In the genomic region with DNA sequence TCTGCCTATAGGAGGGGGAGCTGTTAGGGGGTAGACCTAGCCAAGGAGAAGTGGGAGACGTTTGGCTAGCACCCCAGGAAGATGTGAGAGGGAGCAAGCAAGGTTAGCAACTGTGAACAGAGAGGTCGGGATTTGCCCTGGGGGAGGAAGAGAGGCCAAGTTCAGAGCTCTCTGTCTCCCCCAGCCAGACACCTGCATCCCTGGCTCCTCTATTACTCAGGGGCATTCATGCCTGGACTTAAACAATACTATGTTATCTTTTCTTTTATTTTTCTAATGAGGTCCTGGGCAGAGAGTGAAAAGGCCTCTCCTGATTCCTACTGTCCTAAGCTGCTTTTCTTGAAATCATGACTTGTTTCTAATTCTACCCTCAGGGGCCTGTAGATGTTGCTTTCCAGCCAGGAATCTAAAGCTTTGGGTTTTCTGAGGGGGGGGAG, we compare ENCODE assay signal across 8 cellular contexts. TPM values are rescaled to one million over a fixed set of nuclear protein-coding genes. Genes with fewer than 3 reads are reported as not detected.
DNase-seq lines count a peak whose midpoint lies in the region; ATAC-seq and TF ChIP-seq lines count a peak whose summit lies in the region.

No MANE protein-coding gene starts in this region.

- peak overlapping the region; percentile 83 to 100 (median 98) for H3K27ac Mint-ChIP-seq in CD8-positive, alpha-beta memory T cell

- peaks cover 46% of the 10 kb centered on the region for H3K36me3 ChIP-seq in CD8-positive, alpha-beta memory T cell (ENCODE audit: insufficient read depth, low read length)
- H3K36me3 ChIP-seq in parathyroid adenoma (ENCODE audit: control insufficient read depth, insufficient read depth, low read length), result no peaks in the 10 kb centered on the region

- DNase-seq in CD8-positive, alpha-beta memory T cell, result peak in 1 of 5 donors; percentile 12
- DNase-seq in RPMI8226 (peak; percentile 32), epithelial cell of proximal tubule (ENCODE audit: low read depth) (no peak), SW 1271 (lab: John Stamatoyannopoulos, UW) (no peak), NCI-H748 treated with DMSO at 0.1 percent for 48 hours (lab: John Stamatoyannopoulos, UW) (no peak)

- peaks cover 59% of the 10 kb centered on the region for H3K4me1 ChIP-seq in CD8-positive, alpha-beta memory T cell (ENCODE audit: insufficient read depth, low read length)
- H3K4me1 ChIP-seq in parathyroid adenoma, result peaks cover 13% of the 10 kb centered on the region

- no peaks in the 10 kb centered on the region for H3K27me3 ChIP-seq in CD8-positive, alpha-beta memory T cell (ENCODE audit: insufficient read depth, low read length, poor library complexity, severe bottlenecking)
- no peaks in the 10 kb centered on the region for H3K27me3 ChIP-seq in parathyroid adenoma (ENCODE audit: control insufficient read depth, insufficient read depth, low read length)

- no peaks in the 10 kb centered on the region for H3K9me3 ChIP-seq in CD8-positive, alpha-beta memory T cell (ENCODE audit: low read length)
- H3K9me3 ChIP-seq in parathyroid adenoma (ENCODE audit: control insufficient read depth, low read length), result no peaks in the 10 kb centered on the region

- H3K9ac ChIP-seq in parathyroid adenoma, result no peak overlapping the region

- H3K4me1 Mint-ChIP-seq in CD8-positive, alpha-beta memory T cell, result peaks cover 66 to 73% (median 72%) of the 10 kb centered on the region in 3 donors

- no peak for ATAC-seq in HG02642 (IDR thresholded peaks at IDR 0.05; ENCODE audit: poor library complexity, unreplicated experiment)
- no peak for ATAC-seq in HG03565 (IDR thresholded peaks at IDR 0.05; ENCODE audit: unreplicated experiment)

- no peak overlapping the region for H2AFZ ChIP-seq in parathyroid adenoma

- CTCF ChIA-PET in CD8-positive, alpha-beta memory T cell (lab: Charles Lee), result interaction anchor here (1.0 to 9.0 kb wide), 15 partner anchors 9 to 40 kb away, joined by 4 to 116 read pairs (median 13); no protein-coding TSS in a partner anchor

- peak overlapping the region; percentile 39 for H3K27ac ChIP-seq in CD8-positive, alpha-beta memory T cell (ENCODE audit: low read depth, low read length)
- H3K27ac ChIP-seq in parathyroid adenoma, result peak overlapping the region; percentile 96

- TF ChIP-seq CTCF in epithelial cell of proximal tubule (conservative IDR thresholded peaks at IDR 0.05; ENCODE audit: low read depth, low read length) (no peak), parathyroid adenoma (IDR thresholded peaks at IDR 0.05) (no peak)

- peak overlapping the region; percentile 60 for H3K4me3 ChIP-seq in CD8-positive, alpha-beta memory T cell (ENCODE audit: low read length)
- H3K4me3 ChIP-seq in epithelial cell of proximal tubule (ENCODE audit: low read depth, low read length), result peak overlapping the region; percentile 94
- H3K4me3 ChIP-seq in parathyroid adenoma (ENCODE audit: low read depth, low read length), result no peak overlapping the region

- peak overlapping the region; percentile 31 for H3K4me2 ChIP-seq in parathyroid adenoma (ENCODE audit: low read length)

- H3K9me3 Mint-ChIP-seq in CD8-positive, alpha-beta memory T cell, result no peaks in the 10 kb centered on the region

- H3K27me3 Mint-ChIP-seq in CD8-positive, alpha-beta memory T cell, result peaks cover 0 to 14% of the 10 kb centered on the region in 2 donors

- POLR2A ChIA-PET in CD8-positive, alpha-beta memory T cell (lab: Charles Lee), result interaction anchor here (0.7 to 9.2 kb wide), 9 partner anchors 9 to 390 kb away, joined by 3 to 261 read pairs (median 12); no protein-coding TSS in a partner anchor

- peaks cover 22 to 62% (median 31%) of the 10 kb centered on the region in 3 donors for H3K36me3 Mint-ChIP-seq in CD8-positive, alpha-beta memory T cell

- peaks cover 3% of the 10 kb centered on the region for H3K79me2 ChIP-seq in parathyroid adenoma

- peak overlapping the region; percentile 92 to 99 (median 98) for H3K4me3 Mint-ChIP-seq in CD8-positive, alpha-beta memory T cell

RNA-seq across cellular contexts. Expression of a gene that starts 2.4 kb away (rescaled TPM):
- 100 to 1,000 TPM in 1 of 2 experiments, 10 to 100 TPM in 1; 97.8 to 102 TPM for total RNA-seq in CD8-positive, alpha-beta memory T cell
- polyA plus RNA-seq in CD8-positive, alpha-beta memory T cell, result 138 TPM
- total RNA-seq in epithelial cell of proximal tubule, result 9.1 and 22.7 TPM in 2 replicates

RNA-seq across cellular contexts. Expression of a gene that starts 43.2 kb away (rescaled TPM):
- total RNA-seq in CD8-positive, alpha-beta memory T cell, result 1 to 10 TPM in 1 of 2 experiments, under 1 TPM in 1; 0.51 to 1.2 TPM
- not detected for polyA plus RNA-seq in CD8-positive, alpha-beta memory T cell
- total RNA-seq in epithelial cell of proximal tubule, result 0.07 and 0.17 TPM in 2 replicates
